ENCODE assay signal across 20 cellular contexts in the genomic region with DNA sequence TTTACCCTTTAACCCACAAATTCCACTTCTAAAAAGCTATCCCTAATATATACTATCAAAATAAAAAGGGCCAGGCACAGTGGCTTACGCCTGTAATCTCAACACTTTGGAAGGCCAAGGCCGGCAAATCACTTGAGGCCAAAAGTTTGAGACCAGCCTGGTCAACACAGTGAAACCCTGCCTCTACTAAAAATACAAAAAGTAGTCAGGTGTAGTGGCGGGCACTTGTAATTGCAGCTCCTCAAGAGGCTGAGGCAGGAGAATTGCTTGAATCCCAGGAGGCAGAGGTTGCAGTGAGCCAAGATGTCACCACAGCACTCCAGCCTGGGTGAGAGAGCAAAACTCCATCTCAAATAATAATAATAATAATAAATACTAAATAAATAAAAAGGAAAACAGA.
DNase-seq lines count a peak whose midpoint lies in the region; ATAC-seq and TF ChIP-seq lines count a peak whose summit lies in the region.
"Had no signal": no experiment of that assay in that cellular context is flagged by ENCODE, and none has a peak within 500 bp of the region (broad histone marks: within the 10 kb centered on the region; RNA-seq: fewer than 3 reads in every experiment).

No MANE protein-coding gene starts in this region.

- no peaks in the 10 kb centered on the region for H4K20me1 ChIP-seq in PC-3 (ENCODE audit: low read length)
- H4K20me1 ChIP-seq: BLaER1 had no signal

- H3K27ac ChIP-seq in PC-3 (ENCODE audit: low read length) (no peak overlapping the region), aorta (ENCODE audit: low read depth in 1 of 2, low read length in 2 of 2) (no peak overlapping the region)
- H3K27ac ChIP-seq: adrenal gland, BLaER1, KMS-11, left lung had no signal

- no peaks in the 10 kb centered on the region for H3K27me3 ChIP-seq in PC-3 (ENCODE audit: low read length)
- H3K27me3 ChIP-seq in aorta (ENCODE audit: control insufficient read depth in 1 of 2, insufficient read depth in 2 of 2, low read length in 1 of 2) = no peaks in the 10 kb centered on the region
- H3K27me3 ChIP-seq: BLaER1 had no signal

- BruUV-seq in PC-3 (replicated peaks; lab: Mats Ljungman, UMichigan) = no TSS peak

- no peaks in the 10 kb centered on the region for H3K36me3 Mint-ChIP-seq in natural killer cell

- no peak overlapping the region for H3K4me3 Mint-ChIP-seq in natural killer cell
- H3K4me3 Mint-ChIP-seq: central memory CD8-positive, alpha-beta T cell; T-helper 17 cell had no signal

- no peak for TF ChIP-seq POLR2A in erythroblast (IDR thresholded peaks at IDR 0.05; ENCODE audit: low read length)

- peak; percentile 31 for TF ChIP-seq CTCF in GM12873 (IDR thresholded peaks at IDR 0.05; ENCODE audit: insufficient read depth, low read depth, low read length, missing control alignments)
- TF ChIP-seq CTCF in PC-3 (conservative IDR thresholded peaks at IDR 0.05; ENCODE audit: low read depth, low read length) = 0 out of 2 replicates have a peak, but pooled peaks have one; percentile 24
- TF ChIP-seq CTCF in natural killer cell (IDR thresholded peaks at IDR 0.05) = no peak

- intact Hi-C loops in PC-3 (cut with micrococcal nuclease) (no loop called here), natural killer cell (cut with micrococcal nuclease) (no loop called here), aorta (cut with DNase I) (no loop called here)

- H3K4me3 ChIP-seq in PC-3 (ENCODE audit: low read length) (no peak overlapping the region), aorta (ENCODE audit: low read length in 2 of 2) (no peak overlapping the region)
- H3K4me3 ChIP-seq: adrenal gland, BLaER1, left lung had no signal

- 50 to 51% methylated on average over 3 of the region's 3 CpGs for WGBS in aorta, 2 donors

- H3K27me3 Mint-ChIP-seq in natural killer cell (ENCODE audit: low read depth in 2 of 2) = peaks cover 30 to 40% of the 10 kb centered on the region in 2 donors

- H3K4me1 ChIP-seq in PC-3 (ENCODE audit: insufficient read depth, low read length) = peaks cover 6% of the 10 kb centered on the region; the same call in 1 of the 2 replicates
- no peaks in the 10 kb centered on the region for H3K4me1 ChIP-seq in aorta (ENCODE audit: control insufficient read depth in 1 of 2, insufficient read depth in 2 of 2, low read length in 2 of 2)

- H3K9me3 ChIP-seq in PC-3 (ENCODE audit: low read length) = no peaks in the 10 kb centered on the region
- no peaks in the 10 kb centered on the region for H3K9me3 ChIP-seq in aorta (ENCODE audit: control insufficient read depth, low read length)
- H3K9me3 ChIP-seq: adrenal gland, BLaER1, left lung had no signal

- H2AFZ ChIP-seq in PC-3 (ENCODE audit: low read length) = no peak overlapping the region

- in situ Hi-C loops in Caki2 (cut with HindIII; ENCODE audit: low pct_unique_long_range_greater_than_20kb, low sequenced_read_pairs) = no loop called here

- H3K27ac Mint-ChIP-seq in natural killer cell = no peak overlapping the region
- H3K27ac Mint-ChIP-seq: T-helper 17 cell had no signal

- peaks cover 22 to 28% of the 10 kb centered on the region in 2 donors for H3K4me1 Mint-ChIP-seq in natural killer cell

- H3K4me2 ChIP-seq in PC-3 (ENCODE audit: low read length) = no peak overlapping the region
- H3K4me2 ChIP-seq: BLaER1, KMS-11 had no signal

- H3F3A ChIP-seq in PC-3 (ENCODE audit: low read length, unreplicated experiment) = no peaks in the 10 kb centered on the region

- ATAC-seq in PC-3 (no peak), natural killer cell (no peak), aorta (ENCODE audit: low FRiP score) (no peak)
- ATAC-seq: left lung, T-helper 17 cell had no signal

- no peaks in the 10 kb centered on the region for H3K9me3 Mint-ChIP-seq in natural killer cell
- H3K9me3 Mint-ChIP-seq: central memory CD8-positive, alpha-beta T cell had no signal

- DNase-seq in Caki2 (ENCODE audit: low read depth) (peak; percentile 6), PC-3 (no peak), erythroblast (lab: John Stamatoyannopoulos, UW) (peak; percentile 13 to 19), natural killer cell (no peak), NCI-H2171 (lab: John Stamatoyannopoulos, UW) (no peak), aorta (no peak)
- DNase-seq: activated CD4-positive, CD25-positive, alpha-beta regulatory T cell treated with anti-CD3 and anti-CD28 coated beads, Interleukin-2, amount 50 U/mL, for 72 hours; adrenal gland; DMS79 treated with DMSO at 0.1 percent for 48 hours; effector CD8-positive, alpha-beta T cell; left lung; NCI-H187; NCI-H69; Right ventricle myocardium superior; small intestine; T-helper 17 cell had no signal

- POLR2A ChIA-PET in PC-3 (lab: Charles Lee; ENCODE audit: unreplicated experiment) = no interaction called here

- H3K9me2 ChIP-seq in PC-3 (replicated peaks; ENCODE audit: low read length) = no peaks in the 10 kb centered on the region

- no peaks in the 10 kb centered on the region for H3K79me2 ChIP-seq in PC-3 (ENCODE audit: low read length)

- no peak overlapping the region for H3K9ac ChIP-seq in PC-3 (ENCODE audit: low read length)
- H3K9ac ChIP-seq: BLaER1, KMS-11 had no signal

- H3K36me3 ChIP-seq in PC-3 (ENCODE audit: low read depth, low read length) (no peaks in the 10 kb centered on the region), aorta (ENCODE audit: control insufficient read depth in 1 of 2, insufficient read depth in 2 of 2, low read length in 1 of 2) (no peaks in the 10 kb centered on the region)
- H3K36me3 ChIP-seq: adrenal gland, BLaER1, left lung had no signal

- CTCF ChIA-PET in PC-3 (lab: Charles Lee) = no interaction called here

Comparison
In these comparisons a context has a peak if more than half of its experiments do, and no peak if none do; other contexts are left out.
1. DNase-seq: peak in Caki2 (single experiment) and erythroblast (2 of 2); none in PC-3 (single experiment), natural killer cell (single experiment), NCI-H2171 (single experiment) and aorta (0 of 2).